22 cellular contexts compared by ENCODE assay signal in the genomic region with DNA sequence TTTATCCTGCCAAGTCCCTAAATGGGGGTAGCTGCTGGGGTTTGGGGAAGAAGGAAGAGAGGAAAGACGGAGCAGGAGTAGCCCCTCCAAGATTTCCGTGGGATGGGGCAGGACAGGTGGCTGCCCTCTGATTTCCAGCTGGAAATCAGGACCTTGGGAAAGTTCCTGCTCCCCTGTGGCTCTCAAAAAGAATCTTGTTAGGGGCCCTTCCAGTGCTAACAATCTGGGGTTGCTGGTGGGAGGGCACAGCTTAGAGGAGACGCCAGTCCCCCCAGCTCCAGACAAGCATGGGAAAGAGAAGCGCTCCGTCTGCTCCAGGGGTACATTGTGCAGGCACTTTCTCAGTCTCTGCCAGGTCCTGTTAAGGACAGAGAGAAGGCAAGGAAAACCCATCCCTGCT. TPM values are rescaled to one million over a fixed set of nuclear protein-coding genes. Genes with fewer than 3 reads are reported as not detected.
A peak's percentile ranks its signal among the peaks of the same experiment; 100 is the strongest.
DNase-seq lines count a peak whose midpoint lies in the region; ATAC-seq, FAIRE-seq and TF ChIP-seq lines count a peak whose summit lies in the region.
"Had no signal": no experiment of that assay in that cellular context is flagged by ENCODE, and none has a peak within 500 bp of the region (broad histone marks: within the 10 kb centered on the region; RNA-seq: fewer than 3 reads in every experiment).

No MANE protein-coding gene starts in this region.

- H3K9me3 Mint-ChIP-seq in neural crest cell = no peaks in the 10 kb centered on the region

- H3K79me2 ChIP-seq in H1 (ENCODE audit: control insufficient read depth in 1 of 2, insufficient read depth in 2 of 2, low read length in 2 of 2) = no peaks in the 10 kb centered on the region

- peaks cover 51 to 85% (median 72%) of the 10 kb centered on the region in 10 experiments for H3K4me1 ChIP-seq in BLaER1 treated with 17β-estradiol and CSF1 and Interleukin-3, amounts not matched to agents 10 nM and 100 nM
- peaks cover 26% of the 10 kb centered on the region for H3K4me1 ChIP-seq in HUES48 (ENCODE audit: control insufficient read depth, insufficient read depth, low read length)
- H3K4me1 ChIP-seq in H1 (replicated peaks in 1 of 4; ENCODE audit: control insufficient read depth in 3 of 4, insufficient read depth in 4 of 4, low read length in 3 of 4) = peaks cover 0 to 37% (median 31%) of the 10 kb centered on the region in 4 experiments; a peak in 6 of 7 replicates
- peaks cover 8 to 55% of the 10 kb centered on the region in 2 donors for H3K4me1 ChIP-seq in left lung

- H3K9me3 ChIP-seq in BLaER1 treated with 17β-estradiol and CSF1 and Interleukin-3, amounts not matched to agents 10 nM and 100 nM (replicated peaks in 1 of 11) = no peaks in the 10 kb centered on the region
- H3K9me3 ChIP-seq in HUES48 (ENCODE audit: control insufficient read depth, insufficient read depth, low read length) (no peaks in the 10 kb centered on the region), H1 (ENCODE audit: insufficient read depth in 2 of 2, low read depth in 1 of 2, low read length in 1 of 2) (no peaks in the 10 kb centered on the region), left lung (no peaks in the 10 kb centered on the region)
- H3K9me3 ChIP-seq: body of pancreas, ovary had no signal

- no peak for TF ChIP-seq POLR2A in H1 (IDR thresholded peaks at IDR 0.05; ENCODE audit: control extremely low read depth in 1 of 2, low read depth in 2 of 2, low read length in 2 of 2)

- no peaks in the 10 kb centered on the region for H3K36me3 Mint-ChIP-seq in neural crest cell (ENCODE audit: low read depth)

- no peak overlapping the region for H2BK20ac ChIP-seq in H1 (ENCODE audit: low read length)

- TF ChIP-seq EP300 in H1 (IDR thresholded peaks at IDR 0.05; ENCODE audit: borderline replicate concordance in 1 of 2, low read depth in 2 of 2, low read length in 2 of 2) = no peak

- H2BK120ac ChIP-seq in H1 (replicated peaks; ENCODE audit: low read depth, low read length) = no peak overlapping the region

- H3K56ac ChIP-seq in H1 (replicated peaks; ENCODE audit: insufficient read length, low read depth, low read length) = no peak overlapping the region

- H4K5ac ChIP-seq in H1 (ENCODE audit: insufficient read length, low read depth, low read length) = no peak overlapping the region

- H2AFZ ChIP-seq in H1 (ENCODE audit: low read length) = no peak overlapping the region

- no peak overlapping the region for H3K23ac ChIP-seq in H1 (ENCODE audit: insufficient read length)

- H2BK12ac ChIP-seq in H1 (ENCODE audit: low read depth, low read length) = 0 out of 2 replicates have a peak overlapping the region, but pooled peaks have one; percentile 96

- no peak overlapping the region; the same call in 1 of the 2 replicates for H2BK15ac ChIP-seq in H1 (ENCODE audit: low read length)

- H3K4me3 Mint-ChIP-seq in neural crest cell = peak overlapping the region; percentile 52
- H3K4me3 Mint-ChIP-seq: activated CD4-positive, alpha-beta T cell treated with anti-CD3 and anti-CD28 coated beads for 36 hours had no signal

- FAIRE-seq in H1 (lab: Jason Lieb, UNC) = no peak
- FAIRE-seq: TTC549 had no signal

- H3K4me3 ChIP-seq in BLaER1 treated with 17β-estradiol and CSF1 and Interleukin-3, amounts not matched to agents 10 nM and 100 nM = no peak overlapping the region
- H3K4me3 ChIP-seq in HUES48 (ENCODE audit: low read depth, low read length) (peak overlapping the region; percentile 53; the same call in 1 of the 2 replicates), H1 (ENCODE audit: extremely low read depth in 1 of 4, insufficient read depth in 2 of 4, low read depth in 3 of 4, low read length in 4 of 4) (peak overlapping the region; percentile 1 to 55 (median 19); a peak in 5 of 8 replicates), left lung (no peak overlapping the region)
- H3K4me3 ChIP-seq: body of pancreas, ovary had no signal

- no peak for ATAC-seq in GM21825 (IDR thresholded peaks at IDR 0.05; ENCODE audit: unreplicated experiment)
- no peak for ATAC-seq in left lung
- no peak for ATAC-seq in GM18858 (IDR thresholded peaks at IDR 0.05; ENCODE audit: unreplicated experiment)
- ATAC-seq: activated CD4-positive, alpha-beta T cell treated with anti-CD3 and anti-CD28 coated beads for 36 hours; body of pancreas had no signal

- peaks cover 0 to 25% (median 8%) of the 10 kb centered on the region in 11 experiments; a peak in 10 of 22 replicates for H4K20me1 ChIP-seq in BLaER1 treated with 17β-estradiol and CSF1 and Interleukin-3, amounts not matched to agents 10 nM and 100 nM
- H4K20me1 ChIP-seq in H1 (replicated peaks in 1 of 2; ENCODE audit: control insufficient read depth in 1 of 2, insufficient read depth in 2 of 2, low read length in 2 of 2) = peaks cover 0 to 2% of the 10 kb centered on the region in 2 experiments

- no peak overlapping the region for H3K4ac ChIP-seq in H1 (replicated peaks; ENCODE audit: insufficient read length, low read depth, low read length)

- H3K23me2 ChIP-seq in H1 (ENCODE audit: low read depth, low read length) = peaks cover 25% of the 10 kb centered on the region; the same call in 1 of the 2 replicates

- no peaks in the 10 kb centered on the region for H3K36me3 ChIP-seq in BLaER1 treated with 17β-estradiol and CSF1 and Interleukin-3, amounts not matched to agents 10 nM and 100 nM
- no peaks in the 10 kb centered on the region for H3K36me3 ChIP-seq in HUES48 (ENCODE audit: control insufficient read depth, insufficient read depth, low read length)
- H3K36me3 ChIP-seq in H1 (ENCODE audit: control insufficient read depth in 2 of 4, insufficient read depth in 4 of 4, low read length in 3 of 4) = no peaks in the 10 kb centered on the region
- no peaks in the 10 kb centered on the region for H3K36me3 ChIP-seq in left lung
- H3K36me3 ChIP-seq: ovary had no signal

- no peak overlapping the region for H3K14ac ChIP-seq in H1 (ENCODE audit: insufficient read length)

- H3K27ac ChIP-seq in BLaER1 treated with 17β-estradiol and CSF1 and Interleukin-3, amounts not matched to agents 10 nM and 100 nM = no peak overlapping the region
- peak overlapping the region; percentile 92 for H3K27ac ChIP-seq in HUES48 (ENCODE audit: low read depth, low read length)
- no peak overlapping the region for H3K27ac ChIP-seq in H1 (ENCODE audit: low read depth, low read length)
- H3K27ac ChIP-seq in left lung = no peak overlapping the region
- H3K27ac ChIP-seq: ovary had no signal

- no peak overlapping the region for H4K8ac ChIP-seq in H1 (ENCODE audit: extremely low read depth, insufficient read depth, low read length)

- H3K4me2 ChIP-seq in BLaER1 treated with 17β-estradiol and CSF1 and Interleukin-3, amounts not matched to agents 10 nM and 100 nM = peak overlapping the region in 8 of 11 experiments; percentile 43 to 98 (median 52); a peak in 12 of 22 replicates
- H3K4me2 ChIP-seq in H1 (ENCODE audit: insufficient read depth in 1 of 2, low read depth in 2 of 2, low read length in 2 of 2) = peak overlapping the region; percentile 87 to 96

- POLR2A ChIA-PET in H1 (lab: Charles Lee; ENCODE audit: partially characterized antibody) = interaction anchor here (1.1 to 3.1 kb wide), 9 partner anchors 9 to 92 kb away, joined by 3 to 8 read pairs (median 4); partner anchors contain the start of genes POLD4 and PPP1CA

- intact Hi-C loops in left lung (cut with DNase I) = loop anchor here in 1 of 2 donors (5.0 kb wide), 1 partner anchor 114 kb away; no protein-coding TSS in a partner anchor

- peaks cover 39% of the 10 kb centered on the region for H3K27me3 Mint-ChIP-seq in neural crest cell (ENCODE audit: low read depth)

- 28% methylated on average over 5 of the region's 5 CpGs; no CpG with 5 or more reads in 1 of the 2 experiments for WGBS in H1 (ENCODE audit: extremely low coverage in 1 of 2, insufficient coverage in 1 of 2, insufficient read length in 1 of 2, insufficient replicate concordance in 2 of 2, low coverage in 1 of 2, low lambda C conversion rate in 2 of 2, missing lambda C conversion rate in 1 of 2), 2 experiments

- H3K9ac ChIP-seq in BLaER1 treated with 17β-estradiol and CSF1 and Interleukin-3, amounts not matched to agents 10 nM and 100 nM = no peak overlapping the region
- no peak overlapping the region for H3K9ac ChIP-seq in HUES48 (ENCODE audit: low read depth, low read length)
- no peak overlapping the region for H3K9ac ChIP-seq in H1 (replicated peaks in 1 of 4; ENCODE audit: extremely low read depth in 1 of 4, low read depth in 3 of 4, low read length in 3 of 4)

- peaks cover 11 to 67% (median 62%) of the 10 kb centered on the region in 11 experiments for H3K27me3 ChIP-seq in BLaER1 treated with 17β-estradiol and CSF1 and Interleukin-3, amounts not matched to agents 10 nM and 100 nM
- peaks cover 43% of the 10 kb centered on the region for H3K27me3 ChIP-seq in HUES48 (ENCODE audit: control insufficient read depth, insufficient read depth, low read length)
- peaks cover 7 to 47% (median 42%) of the 10 kb centered on the region in 4 experiments for H3K27me3 ChIP-seq in H1 (replicated peaks in 1 of 4; ENCODE audit: control insufficient read depth in 3 of 4, extremely low read depth in 1 of 4, insufficient read depth in 3 of 4, low read length in 3 of 4)
- H3K27me3 ChIP-seq in left lung = no peaks in the 10 kb centered on the region
- H3K27me3 ChIP-seq: body of pancreas, ovary had no signal

- CTCF ChIA-PET in H1 (lab: Charles Lee; ENCODE audit: partially characterized antibody) = interaction anchor here (0.6 to 34.8 kb wide), 12 partner anchors 12 to 321 kb away, joined by 3 to 1305 read pairs (median 4); partner anchors contain the start of genes POLD4 and RAD9A

- H2AK5ac ChIP-seq in H1 (ENCODE audit: low read depth, low read length) = no peak overlapping the region

- H4K91ac ChIP-seq in H1 (replicated peaks; ENCODE audit: insufficient read length, low read length) = peak overlapping the region; percentile 31

- DNase-seq in H1 (ENCODE audit: low read depth in 1 of 2, low spot score in 2 of 2) (no peak), neural crest cell (ENCODE audit: low read depth, low spot score) (no peak), left lung (no peak), putamen (ENCODE audit: low spot score) (no peak)
- DNase-seq: activated CD4-positive, alpha-beta T cell treated with anti-CD3 and anti-CD28 coated beads for 36 hours; DND-41; head of caudate nucleus; islet precursor cell; NCI-H1105 treated with DMSO at 0.1 percent for 48 hours; NCI-H2107; NCI-H510A; NK-92 treated with Interleukin-12 subunit alpha and Interleukin-12 subunit beta, amount 100 ng/mL, for 24 hours had no signal

- no peaks in the 10 kb centered on the region for H3K79me1 ChIP-seq in H1 (ENCODE audit: low read depth, low read length)

- no peak overlapping the region for H3K27ac Mint-ChIP-seq in neural crest cell (ENCODE audit: unreplicated experiment)
- H3K27ac Mint-ChIP-seq: activated CD4-positive, alpha-beta T cell treated with anti-CD3 and anti-CD28 coated beads for 36 hours had no signal

- H2BK5ac ChIP-seq in H1 (ENCODE audit: low read depth, low read length) = peak overlapping the region; percentile 6; the same call in 1 of the 2 replicates

- H3K18ac ChIP-seq in H1 (ENCODE audit: extremely low read depth, low read length) = no peak overlapping the region; the same call in none of the 2 replicates

- peaks cover 31% of the 10 kb centered on the region for H3K4me1 Mint-ChIP-seq in neural crest cell

- TF ChIP-seq CTCF in H1 (IDR thresholded peaks at IDR 0.05; ENCODE audit: control extremely low read depth in 1 of 3, insufficient read depth in 1 of 3, low read depth in 1 of 3, low read length in 3 of 3) (no peak), neural crest cell (conservative IDR thresholded peaks at IDR 0.05) (no peak), left lung (IDR thresholded peaks at IDR 0.05) (no peak)

- TF ChIP-seq RAD21 in H1 (IDR thresholded peaks at IDR 0.05 in 1 of 2, conservative IDR thresholded peaks at IDR 0.05 in 1 of 2; ENCODE audit: low read depth in 2 of 2, low read length in 2 of 2) = no peak

RNA-seq across cellular contexts. Expression of gene CLCF1, which starts 3.0 kb away (rescaled TPM):
- total RNA-seq in H1 (2021; fragmentation: NEBNext Ultra II Directional; extraction: Animal tissue kit (Norgen Biotek cat#: 25700)) = 0.32 and 0.57 TPM in 2 replicates
- polyA plus RNA-seq in H1 (2011; rRNA removed) = 1.2 and 2.6 TPM in 2 replicates
- polyA plus RNA-seq in H1 (2011; cell fraction: cytosol; rRNA removed) = 1.0 TPM
- polyA plus RNA-seq in H1 (2011; cell fraction: nucleus; rRNA removed) = 2.7 TPM
- 0.81 to 1.2 TPM (median 1.0 TPM) in 4 replicates for polyA plus RNA-seq in H1 (2012, experiment 1 of 2)
- polyA plus RNA-seq in H1 (2012, experiment 2 of 2) = 0.81 TPM
- polyA plus RNA-seq in H1 (2013, experiment 1 of 2) = 0.95 TPM
- polyA plus RNA-seq in H1 (2013, experiment 2 of 2) = 0.66 TPM
- 0.54 TPM in 2 replicates for polyA minus RNA-seq in H1 (2011; rRNA and poly(A)+ RNA removed)
- polyA minus RNA-seq in H1 (2011; cell fraction: cytosol; rRNA and poly(A)+ RNA removed) = not detected
- 0.40 TPM for polyA minus RNA-seq in H1 (2011; cell fraction: nucleus; rRNA and poly(A)+ RNA removed)
- total RNA-seq in neural crest cell = 0.41 and 0.68 TPM in 2 replicates
- total RNA-seq in left lung = 1 to 10 TPM; 7.3 to 9.2 TPM
- total RNA-seq: temporal lobe had no signal

RNA-seq across cellular contexts. Expression of gene RAD9A, which starts 15.4 kb away (rescaled TPM):
- 20.8 and 22.2 TPM in 2 replicates for total RNA-seq in H1 (2021; fragmentation: NEBNext Ultra II Directional; extraction: Animal tissue kit (Norgen Biotek cat#: 25700))
- polyA plus RNA-seq in H1 (2011; rRNA removed) = 25.5 and 29.6 TPM in 2 replicates
- polyA plus RNA-seq in H1 (2011; cell fraction: cytosol; rRNA removed) = 25.1 TPM
- polyA plus RNA-seq in H1 (2011; cell fraction: nucleus; rRNA removed) = 76.6 TPM
- 19.7 to 23.9 TPM (median 22.6 TPM) in 4 replicates for polyA plus RNA-seq in H1 (2012, experiment 1 of 2)
- 19.6 TPM for polyA plus RNA-seq in H1 (2012, experiment 2 of 2)
- 19.6 TPM for polyA plus RNA-seq in H1 (2013, experiment 1 of 2)
- polyA plus RNA-seq in H1 (2013, experiment 2 of 2) = 18.6 TPM
- polyA minus RNA-seq in H1 (2011; rRNA and poly(A)+ RNA removed) = 5.9 and 10.4 TPM in 2 replicates
- polyA minus RNA-seq in H1 (2011; cell fraction: cytosol; rRNA and poly(A)+ RNA removed) = 10.0 TPM
- polyA minus RNA-seq in H1 (2011; cell fraction: nucleus; rRNA and poly(A)+ RNA removed) = 17.6 TPM
- 46.1 and 49.4 TPM in 2 replicates for total RNA-seq in neural crest cell
- total RNA-seq in left lung = 10 to 100 TPM; 18.4 to 21.5 TPM

RNA-seq across cellular contexts. Expression of gene POLD4, which starts 23.1 kb away (rescaled TPM):
- 18.5 and 21.2 TPM in 2 replicates for total RNA-seq in H1 (2021; fragmentation: NEBNext Ultra II Directional; extraction: Animal tissue kit (Norgen Biotek cat#: 25700))
- polyA plus RNA-seq in H1 (2011; rRNA removed) = 46.7 and 72.0 TPM in 2 replicates
- polyA plus RNA-seq in H1 (2011; cell fraction: cytosol; rRNA removed) = 40.6 TPM
- polyA plus RNA-seq in H1 (2011; cell fraction: nucleus; rRNA removed) = 35.3 TPM
- 18.8 to 31.5 TPM (median 27.6 TPM) in 4 replicates for polyA plus RNA-seq in H1 (2012, experiment 1 of 2)
- polyA plus RNA-seq in H1 (2012, experiment 2 of 2) = 33.8 TPM
- polyA plus RNA-seq in H1 (2013, experiment 1 of 2) = 25.0 TPM
- 25.1 TPM for polyA plus RNA-seq in H1 (2013, experiment 2 of 2)
- 6.8 and 7.2 TPM in 2 replicates for polyA minus RNA-seq in H1 (2011; rRNA and poly(A)+ RNA removed)
- 12.2 TPM for polyA minus RNA-seq in H1 (2011; cell fraction: cytosol; rRNA and poly(A)+ RNA removed)
- polyA minus RNA-seq in H1 (2011; cell fraction: nucleus; rRNA and poly(A)+ RNA removed) = 11.0 TPM
- total RNA-seq in neural crest cell = 3.7 and 7.1 TPM in 2 replicates
- total RNA-seq in left lung = 10 to 100 TPM; 67.7 to 77.3 TPM

RNA-seq across cellular contexts. Expression of gene PPP1CA, which starts 25.2 kb away (rescaled TPM):
- 198 and 210 TPM in 2 replicates for total RNA-seq in H1 (2021; fragmentation: NEBNext Ultra II Directional; extraction: Animal tissue kit (Norgen Biotek cat#: 25700))
- 359 and 430 TPM in 2 replicates for polyA plus RNA-seq in H1 (2011; rRNA removed)
- 274 TPM for polyA plus RNA-seq in H1 (2011; cell fraction: cytosol; rRNA removed)
- 218 TPM for polyA plus RNA-seq in H1 (2011; cell fraction: nucleus; rRNA removed)
- polyA plus RNA-seq in H1 (2012, experiment 1 of 2) = 139 to 201 TPM (median 197 TPM) in 4 replicates
- 283 TPM for polyA plus RNA-seq in H1 (2012, experiment 2 of 2)
- polyA plus RNA-seq in H1 (2013, experiment 1 of 2) = 157 TPM
- 156 TPM for polyA plus RNA-seq in H1 (2013, experiment 2 of 2)
- polyA minus RNA-seq in H1 (2011; rRNA and poly(A)+ RNA removed) = 140 and 166 TPM in 2 replicates
- polyA minus RNA-seq in H1 (2011; cell fraction: cytosol; rRNA and poly(A)+ RNA removed) = 98.8 TPM
- 65.8 TPM for polyA minus RNA-seq in H1 (2011; cell fraction: nucleus; rRNA and poly(A)+ RNA removed)
- 222 and 223 TPM in 2 replicates for total RNA-seq in neural crest cell
- 100 to 1,000 TPM; 138 to 173 TPM for total RNA-seq in left lung

RNA-seq across cellular contexts. Expression of gene TBC1D10C, which starts 27.5 kb away (rescaled TPM):
- total RNA-seq in H1 (2021; fragmentation: NEBNext Ultra II Directional; extraction: Animal tissue kit (Norgen Biotek cat#: 25700)) = 0.69 TPM in 1 of 2 replicates, not detected in the other
- 0.27 and 0.35 TPM in 2 replicates for polyA plus RNA-seq in H1 (2011; rRNA removed)
- 0.16 TPM for polyA plus RNA-seq in H1 (2011; cell fraction: cytosol; rRNA removed)
- 1.6 TPM for polyA plus RNA-seq in H1 (2011; cell fraction: nucleus; rRNA removed)
- polyA plus RNA-seq in H1 (2012, experiment 1 of 2) = 0.11 to 1.00 TPM (median 0.55 TPM) in 4 replicates
- 0.31 TPM for polyA plus RNA-seq in H1 (2012, experiment 2 of 2)
- 0.41 TPM for polyA plus RNA-seq in H1 (2013, experiment 1 of 2)
- polyA plus RNA-seq in H1 (2013, experiment 2 of 2) = 0.46 TPM
- 0.22 and 0.41 TPM in 2 replicates for polyA minus RNA-seq in H1 (2011; rRNA and poly(A)+ RNA removed)
- not detected for polyA minus RNA-seq in H1 (2011; cell fraction: cytosol; rRNA and poly(A)+ RNA removed)
- 0.40 TPM for polyA minus RNA-seq in H1 (2011; cell fraction: nucleus; rRNA and poly(A)+ RNA removed)
- total RNA-seq in neural crest cell = 0.66 and 1.8 TPM in 2 replicates
- 10 to 100 TPM in 1 of 2 donors, 1 to 10 TPM in 1; 8.0 to 15.5 TPM for total RNA-seq in left lung
- total RNA-seq: lung microvascular endothelial cell had no signal
- polyA plus RNA-seq: AG04450 had no signal

Comparison
In these comparisons a context has a peak if more than half of its experiments do, and no peak if none do; other contexts are left out.
1. H3K4me3 ChIP-seq: peak in HUES48 (single experiment) and H1 (4 of 4); none in BLaER1 treated with 17β-estradiol and CSF1 and Interleukin-3, amounts not matched to agents 10 nM and 100 nM (0 of 10) and left lung (0 of 2).